Comparison of ENCODE assay signal across 22 cellular contexts in genomic region chr20:53447271-53447670, GRCh38.
"Had no signal": no experiment of that assay in that cellular context is flagged by ENCODE, and none has a peak within 500 bp of the region (broad histone marks: within the 10 kb centered on the region; RNA-seq: fewer than 3 reads in every experiment).

No MANE protein-coding gene starts in this region.

- DNase-seq: activated CD4-positive, alpha-beta memory T cell treated with anti-CD3 and anti-CD28 coated beads for 36 hours; activated CD4-positive, alpha-beta T cell treated with anti-CD3 and anti-CD28 coated beads, Interleukin-2, amount 10 ng/mL, durations not matched to agents 24 days and 14 days; activated CD8-positive, alpha-beta memory T cell treated with anti-CD3 and anti-CD28 coated beads, Interleukin-2, amount 50 U/mL, for 4 hours; activated effector memory CD4-positive, alpha-beta T cell treated with anti-CD3 and anti-CD28 coated beads, Interleukin-2, amount 50 U/mL, for 16 hours; activated naive CD4-positive, alpha-beta T cell treated with anti-CD3 and anti-CD28 coated beads, Interleukin-2, amount 10 ng/mL, durations not matched to agents 7 days and 5 days; activated naive CD8-positive, alpha-beta T cell treated with anti-CD3 and anti-CD28 coated beads, Interleukin-2, amount 10 ng/mL, durations not matched to agents 7 days and 5 days; activated T-cell treated with anti-CD3 and anti-CD28 coated beads, Interleukin-2, amount 50 U/mL, for 1 hour; cerebellar nuclear complex; hippocampal formation; left cardiac atrium; left ventricle myocardium superior; mucosa of descending colon; ovary; stimulated activated CD4-positive, alpha-beta T cell treated with anti-CD3 and anti-CD28 coated beads, Interleukin-12 subunit alpha, Interleukin-12 subunit beta, amount 100 ng/mL, for 4 hours; stimulated activated CD4-positive, alpha-beta T cell treated with anti-CD3 and anti-CD28 coated beads, Interleukin-4, amount 100 ng/mL, for 24 hours; WERI-Rb-1 had no signal

- H3K4me3 ChIP-seq: ascending aorta, cardiac muscle cell, coronary artery, gastroesophageal sphincter, mucosa of descending colon, ovary, skin epidermis, vagina had no signal
